25 cellular contexts compared by ENCODE assay signal in the genomic region with DNA sequence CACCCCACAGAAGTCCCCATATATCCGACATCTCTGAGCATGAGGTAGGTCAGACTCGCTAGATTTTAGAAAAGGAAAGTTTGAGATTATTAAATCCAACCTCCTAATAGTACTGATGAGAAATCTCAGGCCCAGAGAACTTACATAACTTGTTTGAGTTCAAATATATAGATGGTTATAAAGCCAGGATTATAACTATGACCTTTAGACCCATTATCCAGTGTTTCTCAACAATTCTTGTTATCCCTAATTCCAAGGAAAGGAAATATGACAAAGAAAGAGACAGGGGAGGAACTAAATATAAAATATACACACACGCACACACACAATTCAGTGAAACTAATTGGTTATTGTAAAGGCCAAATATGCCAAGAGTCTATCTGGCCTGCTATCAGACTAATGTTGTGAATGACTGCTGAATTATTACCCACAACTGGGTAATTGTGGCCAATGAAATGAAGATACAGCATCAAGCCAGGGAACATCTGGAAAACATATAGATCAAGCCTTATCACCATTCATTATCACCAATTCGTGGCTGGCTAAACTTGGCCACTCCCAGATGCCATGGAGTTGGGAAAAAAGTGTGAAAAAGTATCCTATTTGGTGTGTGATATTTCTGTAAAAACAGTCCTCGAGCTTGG.
"Had no signal": no experiment of that assay in that cellular context is flagged by ENCODE, and none has a peak within 500 bp of the region (broad histone marks: within the 10 kb centered on the region; RNA-seq: fewer than 3 reads in every experiment).

No MANE protein-coding gene starts in this region.

- DNase-seq: activated CD4-positive, alpha-beta T cell treated with anti-CD3 and anti-CD28 coated beads, Interleukin-2, amount 10 ng/mL, durations not matched to agents 7 days and 5 days; activated CD4-positive, CD25-positive, alpha-beta regulatory T cell treated with anti-CD3 and anti-CD28 coated beads, Interleukin-2, amount 50 U/mL, for 72 hours; activated CD8-positive, alpha-beta memory T cell treated with anti-CD3 and anti-CD28 coated beads, Interleukin-2, amount 10 ng/mL, durations not matched to agents 7 days and 5 days; activated gamma-delta T cell; activated T-cell treated with anti-CD3 and anti-CD28 coated beads for 4 hours; naive thymus-derived CD4-positive, alpha-beta T cell; occipital lobe; right lobe of liver; stimulated activated CD8-positive, alpha-beta memory T cell treated with anti-CD3 and anti-CD28 coated beads, Interleukin-4, amount 100 ng/mL, for 48 hours; transverse colon had no signal

- H3K27me3 ChIP-seq: adrenal gland, breast epithelium, esophagus muscularis mucosa, gastroesophageal sphincter, right lobe of liver, transverse colon, vagina had no signal

- H3K9me3 ChIP-seq: adrenal gland, right lobe of liver, vagina had no signal

- H3K4me3 ChIP-seq: adrenal gland, breast epithelium, coronary artery, esophagus muscularis mucosa, gastroesophageal sphincter, right lobe of liver, skin epidermis, transverse colon, vagina had no signal

- H3K27me3 Mint-ChIP-seq: activated CD4-positive, alpha-beta T cell treated with anti-CD3 and anti-CD28 coated beads, Interleukin-2, amount 10 ng/mL, durations not matched to agents 7 days and 5 days; activated CD8-positive, alpha-beta memory T cell treated with anti-CD3 and anti-CD28 coated beads, Interleukin-2, amount 10 ng/mL, durations not matched to agents 7 days and 5 days; activated CD8-positive, alpha-beta T cell treated with anti-CD3 and anti-CD28 coated beads for 36 hours; activated naive CD4-positive, alpha-beta T cell treated with anti-CD3 and anti-CD28 coated beads, Interleukin-2, amount 50 U/mL, for 24 hours; central memory CD8-positive, alpha-beta T cell; naive thymus-derived CD4-positive, alpha-beta T cell; stimulated activated naive B cell treated with anti-CD40 and anti-IgM and Interleukin-4, amounts not matched to agents 10 μg/mL and 1 μg/mL and 100 μg/mL, for 72 hours had no signal

- H3K27ac Mint-ChIP-seq: activated CD4-positive, alpha-beta T cell treated with anti-CD3 and anti-CD28 coated beads, Interleukin-2, amount 10 ng/mL, durations not matched to agents 7 days and 5 days; activated CD8-positive, alpha-beta memory T cell treated with anti-CD3 and anti-CD28 coated beads, Interleukin-2, amount 10 ng/mL, durations not matched to agents 7 days and 5 days; activated CD8-positive, alpha-beta T cell treated with anti-CD3 and anti-CD28 coated beads for 36 hours; activated naive CD4-positive, alpha-beta T cell treated with anti-CD3 and anti-CD28 coated beads, Interleukin-2, amount 50 U/mL, for 24 hours; naive thymus-derived CD4-positive, alpha-beta T cell; stimulated activated naive B cell treated with anti-CD40 and anti-IgM and Interleukin-4, amounts not matched to agents 10 μg/mL and 1 μg/mL and 100 μg/mL, for 72 hours; T-helper 2 cell treated with Interferon-gamma antibody and Interleukin-4, amounts not matched to agents 5 μg/mL and 100 μg/mL, for 36 hours had no signal

- H3K36me3 Mint-ChIP-seq: activated CD8-positive, alpha-beta memory T cell treated with anti-CD3 and anti-CD28 coated beads, Interleukin-2, amount 10 ng/mL, durations not matched to agents 7 days and 5 days; activated naive CD4-positive, alpha-beta T cell treated with anti-CD3 and anti-CD28 coated beads, Interleukin-2, amount 50 U/mL, for 24 hours; naive thymus-derived CD4-positive, alpha-beta T cell; stimulated activated naive B cell treated with anti-CD40 and anti-IgM and Interleukin-4, amounts not matched to agents 10 μg/mL and 1 μg/mL and 100 μg/mL, for 72 hours had no signal

- FAIRE-seq: islet of Langerhans had no signal

- H3K4me1 Mint-ChIP-seq: activated CD4-positive, alpha-beta T cell treated with anti-CD3 and anti-CD28 coated beads, Interleukin-2, amount 10 ng/mL, durations not matched to agents 7 days and 5 days; activated CD8-positive, alpha-beta memory T cell treated with anti-CD3 and anti-CD28 coated beads, Interleukin-2, amount 10 ng/mL, durations not matched to agents 7 days and 5 days; activated naive CD4-positive, alpha-beta T cell treated with anti-CD3 and anti-CD28 coated beads, Interleukin-2, amount 50 U/mL, for 24 hours; central memory CD8-positive, alpha-beta T cell; naive thymus-derived CD4-positive, alpha-beta T cell; neural crest cell; stimulated activated naive B cell treated with anti-CD40 and anti-IgM and Interleukin-4, amounts not matched to agents 10 μg/mL and 1 μg/mL and 100 μg/mL, for 72 hours had no signal

- H3K27ac ChIP-seq: breast epithelium, coronary artery, esophagus muscularis mucosa, gastroesophageal sphincter, right lobe of liver, skin epidermis, vagina, VCaP had no signal

- H3K4me3 Mint-ChIP-seq: activated CD4-positive, alpha-beta T cell treated with anti-CD3 and anti-CD28 coated beads, Interleukin-2, amount 10 ng/mL, durations not matched to agents 7 days and 5 days; activated CD8-positive, alpha-beta memory T cell treated with anti-CD3 and anti-CD28 coated beads, Interleukin-2, amount 10 ng/mL, durations not matched to agents 7 days and 5 days; activated CD8-positive, alpha-beta T cell treated with anti-CD3 and anti-CD28 coated beads for 36 hours; activated naive CD4-positive, alpha-beta T cell treated with anti-CD3 and anti-CD28 coated beads, Interleukin-2, amount 50 U/mL, for 24 hours; central memory CD8-positive, alpha-beta T cell; naive thymus-derived CD4-positive, alpha-beta T cell; neural crest cell; stimulated activated naive B cell treated with anti-CD40 and anti-IgM and Interleukin-4, amounts not matched to agents 10 μg/mL and 1 μg/mL and 100 μg/mL, for 72 hours; T-helper 2 cell treated with Interferon-gamma antibody and Interleukin-4, amounts not matched to agents 5 μg/mL and 100 μg/mL, for 36 hours had no signal

- H3K4me1 ChIP-seq: breast epithelium, esophagus muscularis mucosa, right lobe of liver, vagina had no signal

- ATAC-seq: activated CD8-positive, alpha-beta memory T cell treated with anti-CD3 and anti-CD28 coated beads, Interleukin-2, amount 10 ng/mL, durations not matched to agents 7 days and 5 days; naive thymus-derived CD4-positive, alpha-beta T cell; right lobe of liver had no signal

- H3K36me3 ChIP-seq: adrenal gland, breast epithelium, esophagus muscularis mucosa, gastroesophageal sphincter, right lobe of liver, transverse colon, vagina had no signal
